ENCODE assay signal across 26 cellular contexts in the genomic region with DNA sequence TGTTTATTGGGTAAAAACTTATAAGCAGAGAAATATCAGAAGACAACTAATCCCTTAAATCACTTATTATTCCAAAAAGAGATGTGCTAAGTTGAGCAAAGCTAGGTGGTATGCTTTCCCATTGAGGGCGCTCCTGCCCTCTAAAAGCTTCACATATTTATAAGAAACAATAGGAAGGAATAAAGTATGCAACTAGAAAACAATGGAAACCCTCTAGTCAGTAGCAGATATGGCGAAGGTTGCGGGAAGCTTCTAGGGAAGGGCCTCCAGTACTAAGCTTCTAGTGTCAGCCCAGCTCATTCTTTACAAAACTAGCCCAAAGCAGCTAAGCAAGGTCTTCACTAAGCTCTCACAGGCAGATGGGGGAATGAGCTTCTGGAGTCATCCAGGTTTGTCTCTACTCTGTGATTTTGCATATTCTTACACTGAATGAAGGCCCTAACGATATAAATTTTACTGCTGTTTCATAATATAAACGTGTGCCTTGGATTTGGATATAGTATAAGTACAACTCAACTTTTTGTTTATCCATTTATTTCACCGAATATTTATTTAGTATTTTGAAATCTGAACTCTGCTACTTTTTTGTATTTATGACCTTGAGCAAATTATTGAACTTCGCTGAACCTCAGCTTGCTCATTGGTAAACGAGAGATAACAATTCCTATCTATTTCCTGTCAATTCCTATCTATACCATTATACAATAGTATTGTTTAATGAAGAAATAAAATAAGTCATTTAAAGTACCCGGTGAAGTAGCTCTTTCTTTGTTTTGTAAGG.
"Had no signal": no experiment of that assay in that cellular context is flagged by ENCODE, and none has a peak within 500 bp of the region (broad histone marks: within the 10 kb centered on the region; RNA-seq: fewer than 3 reads in every experiment).

No MANE protein-coding gene starts in this region.

- H3K4me3 ChIP-seq: adrenal gland, breast epithelium, Peyer's patch, SJCRH30 had no signal

- H3K9me3 ChIP-seq: adrenal gland, Peyer's patch, SJCRH30, SK-N-SH had no signal

- H3K4me2 ChIP-seq: SK-N-SH had no signal

- H3K9me2 ChIP-seq: SK-N-SH had no signal

- H3K27me3 ChIP-seq: adrenal gland, breast epithelium, Peyer's patch, SJCRH30 had no signal

- ATAC-seq: activated CD4-positive, CD25-positive, alpha-beta regulatory T cell treated with anti-CD3 and anti-CD28 coated beads, Interleukin-2, amount 50 U/mL, for 24 hours; activated CD8-positive, alpha-beta T cell treated with anti-CD3 and anti-CD28 coated beads, Interleukin-2, amount 10 ng/mL, durations not matched to agents 7 days and 5 days had no signal

- DNase-seq: activated CD4-positive, alpha-beta T cell treated with anti-CD3 and anti-CD28 coated beads for 4 hours; activated CD4-positive, alpha-beta T cell treated with anti-CD3 and anti-CD28 coated beads, Interleukin-2, amount 50 U/mL, for 4 hours; activated CD8-positive, alpha-beta memory T cell treated with anti-CD3 and anti-CD28 coated beads, Interleukin-2, amount 50 U/mL, for 48 hours; activated CD8-positive, alpha-beta T cell treated with anti-CD3 and anti-CD28 coated beads, Interleukin-2, amount 10 ng/mL, durations not matched to agents 7 days and 5 days; activated naive CD4-positive, alpha-beta T cell treated with anti-CD3 and anti-CD28 coated beads, Interleukin-2, amount 50 U/mL, for 16 hours; activated naive CD8-positive, alpha-beta T cell treated with anti-CD3 and anti-CD28 coated beads, Interleukin-2, amount 10 ng/mL, durations not matched to agents 7 days and 5 days; activated T-cell treated with anti-CD3 and anti-CD28 coated beads, Interleukin-2, amount 50 U/mL, for 1 hour; adrenal gland; aorta; caudate nucleus; KG1; NCI-H1048; NCI-H2029; NCI-H2107; NCI-H524; NCI-H82; OCI-M1; Peyer's patch; Right ventricle myocardium superior; SJCRH30; SK-N-SH; T-helper 1 cell; WERI-Rb-1 had no signal

- H3K36me3 ChIP-seq: adrenal gland, breast epithelium, Peyer's patch, SJCRH30, WERI-Rb-1 had no signal

- H3K4me1 ChIP-seq: adrenal gland, breast epithelium, Peyer's patch had no signal

- H3K9ac ChIP-seq: SK-N-SH had no signal

- H3K27ac ChIP-seq: adrenal gland, breast epithelium, Peyer's patch, RWPE1, SJCRH30, WERI-Rb-1 had no signal
